In genomic region chr1:12343823-12344487, GRCh38 we compare ENCODE assay signal across 13 cellular contexts.
DNase-seq lines count a peak whose midpoint lies in the region; ATAC-seq and TF ChIP-seq lines count a peak whose summit lies in the region.
"Had no signal": no experiment of that assay in that cellular context is flagged by ENCODE, and none has a peak within 500 bp of the region (broad histone marks: within the 10 kb centered on the region; RNA-seq: fewer than 3 reads in every experiment).

No MANE protein-coding gene starts in this region.

- H3K36me3 ChIP-seq in heart left ventricle, result peaks cover 0 to 54% (median 39%) of the 10 kb centered on the region in 9 donors
- H3K36me3 ChIP-seq in transverse colon, result peaks cover 0 to 10% (median 4%) of the 10 kb centered on the region in 4 donors
- no peaks in the 10 kb centered on the region; the same call in 1 of the 2 replicates for H3K36me3 ChIP-seq in Caco-2 (ENCODE audit: control insufficient read depth, insufficient read depth, low read length)
- 0 out of 2 replicates have a peak, but pooled peaks cover under 1% of the 10 kb centered on the region for H3K36me3 ChIP-seq in GM23338 (ENCODE audit: insufficient read depth)

- no peaks in the 10 kb centered on the region for H3K9me3 Mint-ChIP-seq in activated T-helper 17 cell treated with anti-CD3 and anti-CD28 coated beads, Interleukin-2, amount 50 U/mL, for 72 hours
- H3K9me3 Mint-ChIP-seq in memory B cell, result no peaks in the 10 kb centered on the region
- H3K9me3 Mint-ChIP-seq in Caco-2 (ENCODE audit: unreplicated experiment), result no peaks in the 10 kb centered on the region
- H3K9me3 Mint-ChIP-seq in GM23338, result no peaks in the 10 kb centered on the region
- H3K9me3 Mint-ChIP-seq: HFFc6 had no signal

- 27 to 49% (median 38%) methylated on average over 2 of the region's 2 CpGs for WGBS in heart left ventricle, 4 donors
- WGBS in transverse colon (ENCODE audit: low coverage in 1 of 2), 2 donors, result 57 to 64% methylated on average over 2 of the region's 2 CpGs

- DNase-seq in heart left ventricle (no peak), Right ventricle myocardium inferior (ENCODE audit: missing footprints) (no peak), memory B cell (ENCODE audit: low spot score in 2 of 2) (no peak), transverse colon (no peak), Caco-2 (no peak), GM23338 (ENCODE audit: low spot score) (no peak)
- DNase-seq: cortex of kidney, HFFc6, NCI-H748 treated with DMSO at 0.1 percent for 48 hours, SW 1271, trophoblast cell had no signal

- H3K27ac ChIP-seq in heart left ventricle, result peak overlapping the region; percentile 15 to 87 (median 72)
- peak overlapping the region in 3 of 4 donors; percentile 15 to 51 (median 20) for H3K27ac ChIP-seq in transverse colon
- H3K27ac ChIP-seq in GM23338 (ENCODE audit: low read depth), result no peak overlapping the region

- H3K27me3 Mint-ChIP-seq in activated T-helper 17 cell treated with anti-CD3 and anti-CD28 coated beads, Interleukin-2, amount 50 U/mL, for 72 hours, result no peaks in the 10 kb centered on the region
- H3K27me3 Mint-ChIP-seq in memory B cell (no peaks in the 10 kb centered on the region), Caco-2 (ENCODE audit: insufficient read depth, unreplicated experiment) (no peaks in the 10 kb centered on the region), GM23338 (ENCODE audit: insufficient read depth, low read depth, poor library complexity) (no peaks in the 10 kb centered on the region)

- no peaks in the 10 kb centered on the region for H3K9me2 ChIP-seq in GM23338 (ENCODE audit: insufficient read depth)

- peaks cover 32% of the 10 kb centered on the region for H3K4me1 Mint-ChIP-seq in activated T-helper 17 cell treated with anti-CD3 and anti-CD28 coated beads, Interleukin-2, amount 50 U/mL, for 72 hours
- H3K4me1 Mint-ChIP-seq in memory B cell (peaks cover 30% of the 10 kb centered on the region), Caco-2 (ENCODE audit: low read depth, unreplicated experiment) (peaks cover 7% of the 10 kb centered on the region), GM23338 (peaks cover 23% of the 10 kb centered on the region)

- ATAC-seq in heart left ventricle (no peak), Right ventricle myocardium inferior (no peak), memory B cell (ENCODE audit: low read depth) (no peak), HG03097 (IDR thresholded peaks at IDR 0.05; ENCODE audit: low FRiP score, unreplicated experiment) (no peak), GM23338 (no peak)
- ATAC-seq in activated T-helper 17 cell treated with anti-CD3 and anti-CD28 coated beads, Interleukin-2, amount 50 U/mL, for 72 hours (replicated peaks), result peak; percentile 23

- POLR2A ChIA-PET in Caco-2 (lab: Charles Lee), result no interaction called here

- peaks cover 11 to 93% (median 64%) of the 10 kb centered on the region in 12 donors for H3K4me1 ChIP-seq in heart left ventricle
- H3K4me1 ChIP-seq in transverse colon, result peaks cover 5 to 69% (median 46%) of the 10 kb centered on the region in 4 donors
- peaks cover 10% of the 10 kb centered on the region for H3K4me1 ChIP-seq in Caco-2
- 0 out of 2 replicates have a peak, but pooled peaks cover 6% of the 10 kb centered on the region for H3K4me1 ChIP-seq in GM23338 (ENCODE audit: insufficient read depth)

- TF ChIP-seq CTCF in heart left ventricle (IDR thresholded peaks at IDR 0.05) (no peak), transverse colon (IDR thresholded peaks at IDR 0.05) (no peak), Caco-2 (IDR thresholded peaks at IDR 0.05; ENCODE audit: insufficient read depth in 1 of 2, low read depth in 1 of 2, low read length in 1 of 2, severe bottlenecking in 1 of 2, unreplicated experiment in 1 of 2) (no peak), GM23338 (conservative IDR thresholded peaks at IDR 0.05; ENCODE audit: low read depth in 2 of 2) (no peak)

- H3K27me3 ChIP-seq in heart left ventricle (no peaks in the 10 kb centered on the region), transverse colon (no peaks in the 10 kb centered on the region), Caco-2 (replicated peaks; ENCODE audit: control insufficient read depth, insufficient read depth, low read length) (no peaks in the 10 kb centered on the region), GM23338 (ENCODE audit: insufficient read depth) (no peaks in the 10 kb centered on the region)

- CTCF ChIA-PET in Caco-2 (lab: Charles Lee), result no interaction called here

- peak overlapping the region; percentile 7 to 48 (median 36) for H3K4me3 ChIP-seq in heart left ventricle
- no peak overlapping the region for H3K4me3 ChIP-seq in transverse colon
- no peak overlapping the region for H3K4me3 ChIP-seq in Caco-2 (ENCODE audit: low read depth, low read length)
- H3K4me3 ChIP-seq in GM23338, result no peak overlapping the region

- peaks cover 70% of the 10 kb centered on the region for H3K36me3 Mint-ChIP-seq in activated T-helper 17 cell treated with anti-CD3 and anti-CD28 coated beads, Interleukin-2, amount 50 U/mL, for 72 hours (ENCODE audit: low read depth)
- peaks cover 11% of the 10 kb centered on the region for H3K36me3 Mint-ChIP-seq in memory B cell
- H3K36me3 Mint-ChIP-seq in Caco-2 (ENCODE audit: insufficient read depth, unreplicated experiment), result peaks cover 17% of the 10 kb centered on the region
- H3K36me3 Mint-ChIP-seq in GM23338 (ENCODE audit: low read depth), result peaks cover 8% of the 10 kb centered on the region

- peak overlapping the region; percentile 84 for H3K27ac Mint-ChIP-seq in activated T-helper 17 cell treated with anti-CD3 and anti-CD28 coated beads, Interleukin-2, amount 50 U/mL, for 72 hours
- H3K27ac Mint-ChIP-seq in memory B cell (peak overlapping the region; percentile 93), Caco-2 (ENCODE audit: unreplicated experiment) (no peak overlapping the region), GM23338 (no peak overlapping the region)
- H3K27ac Mint-ChIP-seq: HFFc6 had no signal

- H3K79me2 ChIP-seq in GM23338 (replicated peaks; ENCODE audit: insufficient read depth), result no peaks in the 10 kb centered on the region

- H3F3A ChIP-seq in GM23338 (replicated peaks; ENCODE audit: low read depth), result no peaks in the 10 kb centered on the region

- H2AFZ ChIP-seq in GM23338, result no peak overlapping the region

- H3K9me3 ChIP-seq in heart left ventricle (no peaks in the 10 kb centered on the region), transverse colon (no peaks in the 10 kb centered on the region), Caco-2 (no peaks in the 10 kb centered on the region)

- no peak for TF ChIP-seq EP300 in transverse colon (IDR thresholded peaks at IDR 0.05; ENCODE audit: low read depth)

- no peaks in the 10 kb centered on the region for H4K20me1 ChIP-seq in GM23338 (replicated peaks; ENCODE audit: insufficient read depth)

- intact Hi-C loops in heart left ventricle (cut with DNase I), result loop anchor here in 1 of 10 donors (5.0 kb wide), 1 partner anchor 273 kb away; the partner anchor contains the start of gene DHRS3
- intact Hi-C loops in Right ventricle myocardium inferior (cut with DNase I), result loop anchor here (5.0 to 10.0 kb wide), 2 partner anchors 133 to 271 kb away; partner anchors contain the start of gene DHRS3
- intact Hi-C loops in transverse colon (cut with DNase I; ENCODE audit: low total_unique reads), result no loop called here
- intact Hi-C loops in Caco-2 (cut with micrococcal nuclease; ENCODE audit: unreplicated experiment), result no loop called here

- BruUV-seq in Caco-2 (replicated peaks; lab: Mats Ljungman, UMichigan), result no TSS peak

- H3K4me2 ChIP-seq in GM23338, result no peak overlapping the region

- TF ChIP-seq POLR2A in heart left ventricle (IDR thresholded peaks at IDR 0.05) (no peak), transverse colon (IDR thresholded peaks at IDR 0.05) (no peak)

- peak overlapping the region; percentile 79 for H3K4me3 Mint-ChIP-seq in activated T-helper 17 cell treated with anti-CD3 and anti-CD28 coated beads, Interleukin-2, amount 50 U/mL, for 72 hours
- H3K4me3 Mint-ChIP-seq in memory B cell (no peak overlapping the region), Caco-2 (ENCODE audit: unreplicated experiment) (no peak overlapping the region), GM23338 (no peak overlapping the region)
- H3K4me3 Mint-ChIP-seq: HFFc6 had no signal

- in situ Hi-C loops in transverse colon (cut with MboI; ENCODE audit: low pct_ligation_motif_present in 1 of 4, low pct_unique_long_range_greater_than_20kb in 1 of 4, low sequenced_read_pairs in 3 of 4), result no loop called here

TF ChIP-seq in GM23338, 12 proteins besides CTCF, POLR2A, EP300 and RAD21 (continues in another document):
- TF ChIP-seq EZH2phosphoT487 (IDR thresholded peaks at IDR 0.05; ENCODE audit: unreplicated experiment) (no peak), STAT1 (IDR thresholded peaks at IDR 0.05; ENCODE audit: unreplicated experiment) (no peak)

Comparison
In these comparisons a context has a peak if more than half of its experiments do, and no peak if none do; other contexts are left out.
1. H3K4me3 ChIP-seq: peak in heart left ventricle (12 of 12); none in transverse colon (0 of 4), Caco-2 (single experiment) and GM23338 (single experiment).
2. H3K27ac Mint-ChIP-seq: peak in activated T-helper 17 cell treated with anti-CD3 and anti-CD28 coated beads, Interleukin-2, amount 50 U/mL, for 72 hours (single experiment) and memory B cell (single experiment); none in Caco-2 (single experiment) and GM23338 (single experiment).